ENCODE assay signal across 1 cellular context in the genomic region with DNA sequence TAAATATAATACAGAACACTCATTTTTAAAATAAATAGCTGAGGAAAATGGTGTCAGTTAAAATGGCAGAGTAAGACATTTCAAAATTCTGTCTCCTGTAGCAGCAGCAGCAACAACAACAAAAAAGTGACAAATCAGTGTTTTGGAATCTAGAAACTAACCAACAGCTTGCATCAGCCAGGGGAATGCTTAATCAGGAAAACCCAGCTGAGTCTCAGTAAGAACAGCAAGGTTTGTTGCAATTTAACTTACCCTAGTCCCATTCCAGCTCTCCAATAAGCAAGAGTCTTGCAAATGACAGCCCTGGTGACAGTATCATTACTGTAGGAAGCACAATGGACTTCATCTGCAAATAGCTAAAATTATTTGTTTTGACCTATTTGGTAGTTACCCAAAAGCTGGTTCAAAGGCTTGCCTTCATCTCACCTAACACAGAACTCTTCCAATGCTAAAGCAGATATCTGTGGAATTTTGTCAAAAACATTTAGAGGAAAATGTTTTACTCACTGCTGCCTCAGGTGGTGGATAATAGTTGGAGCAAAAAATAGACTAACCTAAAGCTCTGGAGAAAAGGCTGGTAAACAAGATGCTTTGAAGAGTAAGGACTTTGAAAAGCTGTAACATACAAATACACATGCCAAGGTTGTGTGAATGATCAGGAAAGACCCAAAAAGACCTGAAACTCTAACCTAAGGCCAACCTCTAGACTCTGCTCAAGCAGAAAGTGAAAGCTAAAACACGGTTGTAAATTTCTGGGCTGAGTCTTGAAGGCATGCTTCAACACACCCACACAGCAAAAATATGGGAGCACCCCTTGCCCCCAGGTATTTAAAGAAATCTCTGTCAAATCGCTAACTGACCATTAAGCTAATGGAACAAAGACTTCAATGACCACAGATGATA.
TF ChIP-seq lines count a peak whose summit lies in the region.

No MANE protein-coding gene starts in this region.

TF ChIP-seq in IMR-90, 13 proteins besides CTCF, POLR2A, EP300 and RAD21:
- peak; percentile 39; the same call in 1 of the 2 replicates for TF ChIP-seq MAFK (IDR thresholded peaks at IDR 0.05; ENCODE audit: low read depth, low read length)
- TF ChIP-seq CHD1 (IDR thresholded peaks at IDR 0.05; ENCODE audit: low read depth, low read length), result no peak
- TF ChIP-seq CEBPB (IDR thresholded peaks at IDR 0.05; ENCODE audit: low read depth, low read length), result peak; percentile 66; the same call in 1 of the 2 replicates
